In genomic region chr15:76903251-76903681, GRCh38 we compare ENCODE assay signal across 8 cellular contexts. TPM values are rescaled to one million over a fixed set of nuclear protein-coding genes. Genes with fewer than 3 reads are reported as not detected.
DNase-seq lines count a peak whose midpoint lies in the region; ATAC-seq and TF ChIP-seq lines count a peak whose summit lies in the region.

No MANE protein-coding gene starts in this region.

- no peak overlapping the region for H2AFZ ChIP-seq in mammary epithelial cell (ENCODE audit: low read depth, low read length)

- peak overlapping the region; percentile 94 for H3K4me3 Mint-ChIP-seq in natural killer cell

- no peak overlapping the region for H3K9ac ChIP-seq in mammary epithelial cell (ENCODE audit: insufficient read depth, low read length)

- TF ChIP-seq CTCF in AG09309 (IDR thresholded peaks at IDR 0.05; ENCODE audit: control insufficient read depth, insufficient read depth, low read depth, low read length, missing control alignments) (peak; percentile 45), mammary epithelial cell (conservative IDR thresholded peaks at IDR 0.05 in 1 of 2, IDR thresholded peaks at IDR 0.05 in 1 of 2; ENCODE audit: extremely low read depth in 1 of 2, insufficient read depth in 1 of 2, low read depth in 1 of 2, low read length in 2 of 2) (peak; percentile 28 to 53), natural killer cell (IDR thresholded peaks at IDR 0.05) (peak; percentile 24), testis (IDR thresholded peaks at IDR 0.05) (no peak)

- H3K4me1 ChIP-seq in mammary epithelial cell (ENCODE audit: insufficient read depth, low read length) (peaks cover 12% of the 10 kb centered on the region), testis (no peaks in the 10 kb centered on the region)

- in situ Hi-C loops in mammary epithelial cell (cut with MboI; ENCODE audit: low sequenced_read_pairs in 2 of 2), result no loop called here

- DNase-seq in AG09309 (ENCODE audit: low read depth) (no peak), ELR (ENCODE audit: low read depth) (peak; percentile 61), NCI-H748 (lab: John Stamatoyannopoulos, UW; ENCODE audit: unreplicated experiment) (peak; percentile 8), mammary epithelial cell (peak; percentile 13), natural killer cell (no peak), testis (no peak)

- H3K4me1 Mint-ChIP-seq in natural killer cell, result peaks cover 23 to 39% of the 10 kb centered on the region in 2 donors

- ATAC-seq in natural killer cell (peak; percentile 35 to 47 (median 36)), GM21825 (IDR thresholded peaks at IDR 0.05; ENCODE audit: unreplicated experiment) (no peak), HG02885 (IDR thresholded peaks at IDR 0.05; ENCODE audit: poor library complexity, unreplicated experiment) (no peak)

- no TSS peak for BruUV-seq in mammary epithelial cell (replicated peaks; lab: Mats Ljungman, UMichigan)

- H3K36me3 Mint-ChIP-seq in natural killer cell, result no peaks in the 10 kb centered on the region

- H3K9me3 ChIP-seq in mammary epithelial cell (replicated peaks; ENCODE audit: insufficient read depth, low read length), result no peaks in the 10 kb centered on the region
- H3K9me3 ChIP-seq in testis, result no peaks in the 10 kb centered on the region

- H3K27ac Mint-ChIP-seq in natural killer cell, result peak overlapping the region; percentile 88 to 95

- no peaks in the 10 kb centered on the region for H3K9me3 Mint-ChIP-seq in natural killer cell

- H3K27me3 ChIP-seq in mammary epithelial cell (ENCODE audit: insufficient read depth, low read length) (no peaks in the 10 kb centered on the region), testis (no peaks in the 10 kb centered on the region)

- no peak overlapping the region for H3K4me3 ChIP-seq in AG09309 (ENCODE audit: control insufficient read depth, low read depth, low read length)
- no peak overlapping the region for H3K4me3 ChIP-seq in mammary epithelial cell (replicated peaks in 1 of 3; ENCODE audit: insufficient read depth in 1 of 3, low read depth in 2 of 3, low read length in 3 of 3)
- no peak overlapping the region for H3K4me3 ChIP-seq in testis

- H3K27ac ChIP-seq in mammary epithelial cell (ENCODE audit: insufficient read depth, low read depth, low read length) (no peak overlapping the region), testis (no peak overlapping the region)

- no peaks in the 10 kb centered on the region for H4K20me1 ChIP-seq in mammary epithelial cell (ENCODE audit: insufficient read depth, low read length)

- no peak for TF ChIP-seq POLR2A in testis (IDR thresholded peaks at IDR 0.05)

- no peak overlapping the region for H3K4me2 ChIP-seq in mammary epithelial cell (ENCODE audit: insufficient read depth, low read depth, low read length)

- H3K36me3 ChIP-seq in mammary epithelial cell (ENCODE audit: insufficient read depth, low read length) (no peaks in the 10 kb centered on the region), testis (ENCODE audit: low read depth, missing control alignments) (no peaks in the 10 kb centered on the region)

- dilution Hi-C loops in mammary epithelial cell (cut with HindIII; ENCODE audit: low sequenced_read_pairs), result no loop called here

- intact Hi-C loops in mammary epithelial cell (cut with micrococcal nuclease) (loop anchor here (5.0 to 10.0 kb wide), 2 partner anchors 119 to 592 kb away; no protein-coding TSS in a partner anchor), natural killer cell (cut with micrococcal nuclease) (loop anchor here (5.0 kb wide), 1 partner anchor 119 kb away; no protein-coding TSS in a partner anchor), testis (cut with DNase I; ENCODE audit: low total_unique reads) (no loop called here)

- H3K27me3 Mint-ChIP-seq in natural killer cell (ENCODE audit: low read depth in 2 of 2), result no peaks in the 10 kb centered on the region

- CTCF ChIA-PET in mammary epithelial cell (lab: Charles Lee; ENCODE audit: low non-redundant PET), result interaction anchor here (0.6 kb wide), 1 partner anchor 660 kb away, joined by 4 read pairs; no protein-coding TSS in a partner anchor

- peaks cover 15% of the 10 kb centered on the region for H3K79me2 ChIP-seq in mammary epithelial cell (ENCODE audit: insufficient read depth, low read length)

RNA-seq across cellular contexts. Expression of gene SCAPER, which starts 1.9 kb away (rescaled TPM):
- total RNA-seq in mammary epithelial cell (10 to 100 TPM in 1 of 2 donors, 1 to 10 TPM in 1; 9.2 to 11.6 TPM), natural killer cell (10 to 100 TPM; 48.1 to 53.6 (median 51.8) TPM), testis (10 to 100 TPM; 43.7 to 54.8 TPM)
- polyA plus RNA-seq in mammary epithelial cell (1.1 TPM), testis (ENCODE audit: insufficient read depth, low read depth, low replicate concordance) (60.7 TPM)
- polyA minus RNA-seq in mammary epithelial cell, result 0.67 TPM

RNA-seq across cellular contexts. Expression of gene RCN2, which starts 28.3 kb away (rescaled TPM):
- 10 to 100 TPM; 47.0 to 51.3 TPM for total RNA-seq in mammary epithelial cell
- polyA plus RNA-seq in mammary epithelial cell, result 35.5 TPM
- polyA minus RNA-seq in mammary epithelial cell, result 5.1 TPM
- 10 to 100 TPM; 24.1 to 30.0 (median 25.0) TPM for total RNA-seq in natural killer cell
- 10 to 100 TPM; 61.1 to 78.3 TPM for total RNA-seq in testis
- polyA plus RNA-seq in testis (ENCODE audit: insufficient read depth, low read depth, low replicate concordance), result 164 TPM

Comparison
In these comparisons a context has a peak if more than half of its experiments do, and no peak if none do; other contexts are left out.
1. DNase-seq: peak in ELR (single experiment), NCI-H748 (single experiment) and mammary epithelial cell (single experiment); none in AG09309 (single experiment), natural killer cell (single experiment) and testis (single experiment).
2. CTCF ChIP-seq: peak in AG09309 (single experiment), mammary epithelial cell (2 of 2) and natural killer cell (single experiment); none in testis (0 of 3).
3. ATAC-seq: peak in natural killer cell (3 of 3); none in GM21825 (single experiment) and HG02885 (single experiment).